ENCODE assay signal across 1 cellular context in the genomic region with DNA sequence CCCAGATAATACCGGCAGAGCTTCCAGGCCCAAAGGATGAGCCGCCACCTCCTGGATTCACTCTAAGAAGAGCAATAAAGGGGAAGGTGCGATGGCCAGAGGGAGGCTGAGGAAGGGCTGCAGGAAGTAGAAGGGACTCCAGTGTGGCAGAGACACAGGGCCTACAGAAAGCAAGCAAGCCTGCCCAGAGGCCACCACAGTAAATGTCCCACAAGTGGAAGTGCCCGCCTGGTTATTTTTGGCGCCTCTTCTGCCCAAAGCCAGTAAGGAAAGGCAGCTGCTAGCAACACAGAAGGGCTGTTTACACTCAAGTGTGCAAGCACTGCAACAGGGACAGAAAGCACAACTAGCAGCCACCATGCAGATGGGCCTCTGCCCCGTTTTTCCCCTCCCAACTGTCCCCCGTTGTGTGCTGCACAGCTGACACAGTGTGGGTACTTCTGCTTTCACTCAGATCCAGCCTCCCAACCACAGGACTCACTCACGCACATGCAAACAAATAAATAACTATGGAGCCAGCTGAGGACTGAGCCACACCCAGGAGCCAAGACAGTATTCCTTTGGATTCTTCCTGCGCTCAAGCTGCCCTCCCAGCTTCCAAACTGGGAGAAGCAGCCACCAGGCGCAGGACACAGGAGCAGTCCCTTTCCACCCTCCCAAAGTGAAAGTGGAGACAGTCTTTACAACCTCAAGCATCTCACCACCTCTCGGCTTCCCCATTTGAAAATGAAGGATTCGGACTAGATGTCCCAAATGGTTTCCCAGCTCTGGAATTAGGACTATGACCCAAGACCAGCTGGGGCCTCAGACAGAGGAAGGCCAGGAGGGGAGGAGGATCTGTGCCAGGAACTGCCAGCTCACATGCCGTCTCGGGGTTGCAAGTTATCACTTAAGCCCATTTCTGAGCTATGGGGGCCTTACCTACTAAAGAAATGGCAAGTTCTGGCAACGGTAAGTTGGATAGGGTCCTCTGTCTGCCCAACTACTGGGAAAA.
TF ChIP-seq lines count a peak whose summit lies in the region.

No MANE protein-coding gene starts in this region.

TF ChIP-seq in GM12878, 131 proteins besides CTCF, POLR2A, EP300 and RAD21 (continued from another document and continues in another):
- TF ChIP-seq, protein P1, sequence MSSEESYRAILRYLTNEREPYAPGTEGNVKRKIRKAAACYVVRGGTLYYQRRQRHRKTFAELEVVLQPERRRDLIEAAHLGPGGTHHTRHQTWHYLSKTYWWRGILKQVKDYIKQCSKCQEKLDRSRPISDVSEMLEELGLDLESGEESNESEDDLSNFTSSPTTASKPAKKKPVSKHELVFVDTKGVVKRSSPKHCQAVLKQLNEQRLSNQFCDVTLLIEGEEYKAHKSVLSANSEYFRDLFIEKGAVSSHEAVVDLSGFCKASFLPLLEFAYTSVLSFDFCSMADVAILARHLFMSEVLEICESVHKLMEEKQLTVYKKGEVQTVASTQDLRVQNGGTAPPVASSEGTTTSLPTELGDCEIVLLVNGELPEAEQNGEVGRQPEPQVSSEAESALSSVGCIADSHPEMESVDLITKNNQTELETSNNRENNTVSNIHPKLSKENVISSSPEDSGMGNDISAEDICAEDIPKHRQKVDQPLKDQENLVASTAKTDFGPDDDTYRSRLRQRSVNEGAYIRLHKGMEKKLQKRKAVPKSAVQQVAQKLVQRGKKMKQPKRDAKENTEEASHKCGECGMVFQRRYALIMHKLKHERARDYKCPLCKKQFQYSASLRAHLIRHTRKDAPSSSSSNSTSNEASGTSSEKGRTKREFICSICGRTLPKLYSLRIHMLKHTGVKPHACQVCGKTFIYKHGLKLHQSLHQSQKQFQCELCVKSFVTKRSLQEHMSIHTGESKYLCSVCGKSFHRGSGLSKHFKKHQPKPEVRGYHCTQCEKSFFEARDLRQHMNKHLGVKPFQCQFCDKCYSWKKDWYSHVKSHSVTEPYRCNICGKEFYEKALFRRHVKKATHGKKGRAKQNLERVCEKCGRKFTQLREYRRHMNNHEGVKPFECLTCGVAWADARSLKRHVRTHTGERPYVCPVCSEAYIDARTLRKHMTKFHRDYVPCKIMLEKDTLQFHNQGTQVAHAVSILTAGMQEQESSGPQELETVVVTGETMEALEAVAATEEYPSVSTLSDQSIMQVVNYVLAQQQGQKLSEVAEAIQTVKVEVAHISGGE (CRISPR knock-in tag; IDR thresholded peaks at IDR 0.05), result no peak
- TF ChIP-seq TCF3 (IDR thresholded peaks at IDR 0.05; ENCODE audit: borderline replicate concordance, insufficient read depth, low read depth, low read length) (peak; percentile 92), SRF (IDR thresholded peaks at IDR 0.05; ENCODE audit: low read depth in 2 of 2, low read length in 2 of 2) (peak in 1 of 2 experiments; percentile 28; a peak in 1 of 4 replicates), MTA2 (IDR thresholded peaks at IDR 0.05; ENCODE audit: low read depth) (peak; percentile 41; the same call in 1 of the 2 replicates), ETV6 (conservative IDR thresholded peaks at IDR 0.05 in 1 of 2, IDR thresholded peaks at IDR 0.05 in 1 of 2; ENCODE audit: borderline replicate concordance in 1 of 2, low read depth in 1 of 2) (peak in 1 of 2 experiments; percentile 81; a peak in 2 of 4 replicates), NRF1 (conservative IDR thresholded peaks at IDR 0.05; ENCODE audit: low read depth, low read length) (no peak), JUND (IDR thresholded peaks at IDR 0.05; ENCODE audit: low read depth, low read length) (0 out of 2 replicates have a peak, but pooled peaks have one; percentile 36), RELA (IDR thresholded peaks at IDR 0.05; ENCODE audit: borderline replicate concordance, partially characterized antibody) (peak; percentile 50), ASH2L (IDR thresholded peaks at IDR 0.05; ENCODE audit: borderline replicate concordance, low read depth) (no peak), BCL11A (IDR thresholded peaks at IDR 0.05; ENCODE audit: low read depth, low read length) (peak; percentile 84), MEF2A (IDR thresholded peaks at IDR 0.05; ENCODE audit: insufficient read depth, low read depth, low read length) (peak; percentile 45; the same call in 1 of the 2 replicates), MXI1 (IDR thresholded peaks at IDR 0.05; ENCODE audit: low read depth, low read length) (peak; percentile 74; the same call in 1 of the 2 replicates), SIN3A (IDR thresholded peaks at IDR 0.05; ENCODE audit: low read depth, low read length) (peak; percentile 87; the same call in 1 of the 2 replicates), MYB (IDR thresholded peaks at IDR 0.05; ENCODE audit: borderline replicate concordance, low read depth, low read length) (no peak), HDGF (IDR thresholded peaks at IDR 0.05) (no peak), MEF2B (IDR thresholded peaks at IDR 0.05; ENCODE audit: partially characterized antibody, poor library complexity, severe bottlenecking) (peak; percentile 23), PAX5 (IDR thresholded peaks at IDR 0.05; ENCODE audit: borderline replicate concordance, low read depth, low read length) (peak; percentile 75; the same call in 1 of the 2 replicates), ATF7 (IDR thresholded peaks at IDR 0.05; ENCODE audit: low read depth) (peak; percentile 32; the same call in 1 of the 2 replicates), DPF2 (IDR thresholded peaks at IDR 0.05) (peak; percentile 64), TAF1 (IDR thresholded peaks at IDR 0.05; ENCODE audit: borderline replicate concordance, low read depth, low read length) (peak; percentile 41; the same call in 1 of the 2 replicates), POLR2AphosphoS5 (IDR thresholded peaks at IDR 0.05; ENCODE audit: low read length) (peak; percentile 87)
- TF ChIP-seq, protein P2, sequence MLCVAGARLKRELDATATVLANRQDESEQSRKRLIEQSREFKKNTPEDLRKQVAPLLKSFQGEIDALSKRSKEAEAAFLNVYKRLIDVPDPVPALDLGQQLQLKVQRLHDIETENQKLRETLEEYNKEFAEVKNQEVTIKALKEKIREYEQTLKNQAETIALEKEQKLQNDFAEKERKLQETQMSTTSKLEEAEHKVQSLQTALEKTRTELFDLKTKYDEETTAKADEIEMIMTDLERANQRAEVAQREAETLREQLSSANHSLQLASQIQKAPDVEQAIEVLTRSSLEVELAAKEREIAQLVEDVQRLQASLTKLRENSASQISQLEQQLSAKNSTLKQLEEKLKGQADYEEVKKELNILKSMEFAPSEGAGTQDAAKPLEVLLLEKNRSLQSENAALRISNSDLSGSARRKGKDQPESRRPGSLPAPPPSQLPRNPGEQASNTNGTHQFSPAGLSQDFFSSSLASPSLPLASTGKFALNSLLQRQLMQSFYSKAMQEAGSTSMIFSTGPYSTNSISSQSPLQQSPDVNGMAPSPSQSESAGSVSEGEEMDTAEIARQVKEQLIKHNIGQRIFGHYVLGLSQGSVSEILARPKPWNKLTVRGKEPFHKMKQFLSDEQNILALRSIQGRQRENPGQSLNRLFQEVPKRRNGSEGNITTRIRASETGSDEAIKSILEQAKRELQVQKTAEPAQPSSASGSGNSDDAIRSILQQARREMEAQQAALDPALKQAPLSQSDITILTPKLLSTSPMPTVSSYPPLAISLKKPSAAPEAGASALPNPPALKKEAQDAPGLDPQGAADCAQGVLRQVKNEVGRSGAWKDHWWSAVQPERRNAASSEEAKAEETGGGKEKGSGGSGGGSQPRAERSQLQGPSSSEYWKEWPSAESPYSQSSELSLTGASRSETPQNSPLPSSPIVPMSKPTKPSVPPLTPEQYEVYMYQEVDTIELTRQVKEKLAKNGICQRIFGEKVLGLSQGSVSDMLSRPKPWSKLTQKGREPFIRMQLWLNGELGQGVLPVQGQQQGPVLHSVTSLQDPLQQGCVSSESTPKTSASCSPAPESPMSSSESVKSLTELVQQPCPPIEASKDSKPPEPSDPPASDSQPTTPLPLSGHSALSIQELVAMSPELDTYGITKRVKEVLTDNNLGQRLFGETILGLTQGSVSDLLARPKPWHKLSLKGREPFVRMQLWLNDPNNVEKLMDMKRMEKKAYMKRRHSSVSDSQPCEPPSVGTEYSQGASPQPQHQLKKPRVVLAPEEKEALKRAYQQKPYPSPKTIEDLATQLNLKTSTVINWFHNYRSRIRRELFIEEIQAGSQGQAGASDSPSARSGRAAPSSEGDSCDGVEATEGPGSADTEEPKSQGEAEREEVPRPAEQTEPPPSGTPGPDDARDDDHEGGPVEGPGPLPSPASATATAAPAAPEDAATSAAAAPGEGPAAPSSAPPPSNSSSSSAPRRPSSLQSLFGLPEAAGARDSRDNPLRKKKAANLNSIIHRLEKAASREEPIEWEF (IDR thresholded peaks at IDR 0.05; ENCODE audit: insufficient replicate concordance, low read depth, low read length), result no peak
- TF ChIP-seq, protein P3, sequence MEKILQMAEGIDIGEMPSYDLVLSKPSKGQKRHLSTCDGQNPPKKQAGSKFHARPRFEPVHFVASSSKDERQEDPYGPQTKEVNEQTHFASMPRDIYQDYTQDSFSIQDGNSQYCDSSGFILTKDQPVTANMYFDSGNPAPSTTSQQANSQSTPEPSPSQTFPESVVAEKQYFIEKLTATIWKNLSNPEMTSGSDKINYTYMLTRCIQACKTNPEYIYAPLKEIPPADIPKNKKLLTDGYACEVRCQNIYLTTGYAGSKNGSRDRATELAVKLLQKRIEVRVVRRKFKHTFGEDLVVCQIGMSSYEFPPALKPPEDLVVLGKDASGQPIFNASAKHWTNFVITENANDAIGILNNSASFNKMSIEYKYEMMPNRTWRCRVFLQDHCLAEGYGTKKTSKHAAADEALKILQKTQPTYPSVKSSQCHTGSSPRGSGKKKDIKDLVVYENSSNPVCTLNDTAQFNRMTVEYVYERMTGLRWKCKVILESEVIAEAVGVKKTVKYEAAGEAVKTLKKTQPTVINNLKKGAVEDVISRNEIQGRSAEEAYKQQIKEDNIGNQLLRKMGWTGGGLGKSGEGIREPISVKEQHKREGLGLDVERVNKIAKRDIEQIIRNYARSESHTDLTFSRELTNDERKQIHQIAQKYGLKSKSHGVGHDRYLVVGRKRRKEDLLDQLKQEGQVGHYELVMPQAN (conservative IDR thresholded peaks at IDR 0.05), result peak; percentile 66; the same call in 1 of the 2 replicates
- TF ChIP-seq, protein P4, sequence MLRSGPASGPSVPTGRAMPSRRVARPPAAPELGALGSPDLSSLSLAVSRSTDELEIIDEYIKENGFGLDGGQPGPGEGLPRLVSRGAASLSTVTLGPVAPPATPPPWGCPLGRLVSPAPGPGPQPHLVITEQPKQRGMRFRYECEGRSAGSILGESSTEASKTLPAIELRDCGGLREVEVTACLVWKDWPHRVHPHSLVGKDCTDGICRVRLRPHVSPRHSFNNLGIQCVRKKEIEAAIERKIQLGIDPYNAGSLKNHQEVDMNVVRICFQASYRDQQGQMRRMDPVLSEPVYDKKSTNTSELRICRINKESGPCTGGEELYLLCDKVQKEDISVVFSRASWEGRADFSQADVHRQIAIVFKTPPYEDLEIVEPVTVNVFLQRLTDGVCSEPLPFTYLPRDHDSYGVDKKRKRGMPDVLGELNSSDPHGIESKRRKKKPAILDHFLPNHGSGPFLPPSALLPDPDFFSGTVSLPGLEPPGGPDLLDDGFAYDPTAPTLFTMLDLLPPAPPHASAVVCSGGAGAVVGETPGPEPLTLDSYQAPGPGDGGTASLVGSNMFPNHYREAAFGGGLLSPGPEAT (IDR thresholded peaks at IDR 0.05; ENCODE audit: low read depth), result peak; percentile 80
- TF ChIP-seq, protein P5, sequence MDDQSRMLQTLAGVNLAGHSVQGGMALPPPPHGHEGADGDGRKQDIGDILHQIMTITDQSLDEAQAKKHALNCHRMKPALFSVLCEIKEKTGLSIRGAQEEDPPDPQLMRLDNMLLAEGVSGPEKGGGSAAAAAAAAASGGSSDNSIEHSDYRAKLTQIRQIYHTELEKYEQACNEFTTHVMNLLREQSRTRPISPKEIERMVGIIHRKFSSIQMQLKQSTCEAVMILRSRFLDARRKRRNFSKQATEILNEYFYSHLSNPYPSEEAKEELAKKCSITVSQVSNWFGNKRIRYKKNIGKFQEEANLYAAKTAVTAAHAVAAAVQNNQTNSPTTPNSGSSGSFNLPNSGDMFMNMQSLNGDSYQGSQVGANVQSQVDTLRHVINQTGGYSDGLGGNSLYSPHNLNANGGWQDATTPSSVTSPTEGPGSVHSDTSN (IDR thresholded peaks at IDR 0.05; ENCODE audit: insufficient replicate concordance, low read depth, low read length), result peak; percentile 55
- TF ChIP-seq, protein P6, sequence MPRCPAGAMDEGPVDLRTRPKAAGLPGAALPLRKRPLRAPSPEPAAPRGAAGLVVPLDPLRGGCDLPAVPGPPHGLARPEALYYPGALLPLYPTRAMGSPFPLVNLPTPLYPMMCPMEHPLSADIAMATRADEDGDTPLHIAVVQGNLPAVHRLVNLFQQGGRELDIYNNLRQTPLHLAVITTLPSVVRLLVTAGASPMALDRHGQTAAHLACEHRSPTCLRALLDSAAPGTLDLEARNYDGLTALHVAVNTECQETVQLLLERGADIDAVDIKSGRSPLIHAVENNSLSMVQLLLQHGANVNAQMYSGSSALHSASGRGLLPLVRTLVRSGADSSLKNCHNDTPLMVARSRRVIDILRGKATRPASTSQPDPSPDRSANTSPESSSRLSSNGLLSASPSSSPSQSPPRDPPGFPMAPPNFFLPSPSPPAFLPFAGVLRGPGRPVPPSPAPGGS (IDR thresholded peaks at IDR 0.05; ENCODE audit: borderline replicate concordance, insufficient read depth, low read depth, low read length, poor library complexity, severe bottlenecking), result peak; percentile 82
- TF ChIP-seq, protein P7, sequence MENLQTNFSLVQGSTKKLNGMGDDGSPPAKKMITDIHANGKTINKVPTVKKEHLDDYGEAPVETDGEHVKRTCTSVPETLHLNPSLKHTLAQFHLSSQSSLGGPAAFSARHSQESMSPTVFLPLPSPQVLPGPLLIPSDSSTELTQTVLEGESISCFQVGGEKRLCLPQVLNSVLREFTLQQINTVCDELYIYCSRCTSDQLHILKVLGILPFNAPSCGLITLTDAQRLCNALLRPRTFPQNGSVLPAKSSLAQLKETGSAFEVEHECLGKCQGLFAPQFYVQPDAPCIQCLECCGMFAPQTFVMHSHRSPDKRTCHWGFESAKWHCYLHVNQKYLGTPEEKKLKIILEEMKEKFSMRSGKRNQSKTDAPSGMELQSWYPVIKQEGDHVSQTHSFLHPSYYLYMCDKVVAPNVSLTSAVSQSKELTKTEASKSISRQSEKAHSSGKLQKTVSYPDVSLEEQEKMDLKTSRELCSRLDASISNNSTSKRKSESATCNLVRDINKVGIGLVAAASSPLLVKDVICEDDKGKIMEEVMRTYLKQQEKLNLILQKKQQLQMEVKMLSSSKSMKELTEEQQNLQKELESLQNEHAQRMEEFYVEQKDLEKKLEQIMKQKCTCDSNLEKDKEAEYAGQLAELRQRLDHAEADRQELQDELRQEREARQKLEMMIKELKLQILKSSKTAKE (IDR thresholded peaks at IDR 0.05; ENCODE audit: low read depth, poor library complexity, severe bottlenecking), result peak; percentile 60
- TF ChIP-seq, protein P8, sequence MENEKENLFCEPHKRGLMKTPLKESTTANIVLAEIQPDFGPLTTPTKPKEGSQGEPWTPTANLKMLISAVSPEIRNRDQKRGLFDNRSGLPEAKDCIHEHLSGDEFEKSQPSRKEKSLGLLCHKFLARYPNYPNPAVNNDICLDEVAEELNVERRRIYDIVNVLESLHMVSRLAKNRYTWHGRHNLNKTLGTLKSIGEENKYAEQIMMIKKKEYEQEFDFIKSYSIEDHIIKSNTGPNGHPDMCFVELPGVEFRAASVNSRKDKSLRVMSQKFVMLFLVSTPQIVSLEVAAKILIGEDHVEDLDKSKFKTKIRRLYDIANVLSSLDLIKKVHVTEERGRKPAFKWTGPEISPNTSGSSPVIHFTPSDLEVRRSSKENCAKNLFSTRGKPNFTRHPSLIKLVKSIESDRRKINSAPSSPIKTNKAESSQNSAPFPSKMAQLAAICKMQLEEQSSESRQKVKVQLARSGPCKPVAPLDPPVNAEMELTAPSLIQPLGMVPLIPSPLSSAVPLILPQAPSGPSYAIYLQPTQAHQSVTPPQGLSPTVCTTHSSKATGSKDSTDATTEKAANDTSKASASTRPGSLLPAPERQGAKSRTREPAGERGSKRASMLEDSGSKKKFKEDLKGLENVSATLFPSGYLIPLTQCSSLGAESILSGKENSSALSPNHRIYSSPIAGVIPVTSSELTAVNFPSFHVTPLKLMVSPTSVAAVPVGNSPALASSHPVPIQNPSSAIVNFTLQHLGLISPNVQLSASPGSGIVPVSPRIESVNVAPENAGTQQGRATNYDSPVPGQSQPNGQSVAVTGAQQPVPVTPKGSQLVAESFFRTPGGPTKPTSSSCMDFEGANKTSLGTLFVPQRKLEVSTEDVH (IDR thresholded peaks at IDR 0.05; ENCODE audit: low read depth, partially characterized antibody), result no peak
